Comparison of ENCODE assay signal across 1 cellular context in the genomic region with DNA sequence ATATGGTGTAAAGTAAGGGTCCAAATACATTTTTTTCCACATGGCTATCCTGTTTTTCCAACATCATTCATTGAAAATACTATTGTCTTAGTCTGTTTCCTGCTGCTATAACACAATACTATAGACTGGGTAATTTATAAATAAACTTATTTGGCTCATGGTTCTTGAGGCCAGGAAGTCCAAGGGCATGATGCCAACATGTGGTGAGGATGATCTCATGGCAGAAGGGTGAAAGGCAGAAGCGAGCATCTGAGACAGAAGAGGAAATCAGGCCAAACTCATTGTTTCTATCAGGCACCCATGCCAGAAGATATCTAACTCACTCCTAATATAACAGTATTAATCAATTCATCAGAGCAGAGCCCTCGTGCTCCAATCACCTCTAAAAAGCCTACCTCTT.
TF ChIP-seq lines count a peak whose summit lies in the region.

No MANE protein-coding gene starts in this region.

TF ChIP-seq in GM12878, 131 proteins besides CTCF, POLR2A, EP300 and RAD21 (continued from another document):
- no peak for TF ChIP-seq POU2F2 (IDR thresholded peaks at IDR 0.05; ENCODE audit: borderline replicate concordance, low read depth, low read length)
- no peak for TF ChIP-seq RBBP5 (conservative IDR thresholded peaks at IDR 0.05)
- TF ChIP-seq SREBF1 (IDR thresholded peaks at IDR 0.05; ENCODE audit: low read length) = no peak
- no peak for TF ChIP-seq BHLHE40 (IDR thresholded peaks at IDR 0.05; ENCODE audit: borderline replicate concordance in 1 of 2, low read depth in 2 of 2, low read length in 1 of 2)
- no peak for TF ChIP-seq ZNF274 (IDR thresholded peaks at IDR 0.05; ENCODE audit: insufficient read depth, insufficient read length)
- no peak for TF ChIP-seq IRF3 (IDR thresholded peaks at IDR 0.05)
- TF ChIP-seq MTA3 (IDR thresholded peaks at IDR 0.05; ENCODE audit: borderline replicate concordance, low read length) = no peak
- no peak for TF ChIP-seq SMAD1 (IDR thresholded peaks at IDR 0.05; ENCODE audit: low read depth, partially characterized antibody)
- TF ChIP-seq TCF3 (IDR thresholded peaks at IDR 0.05; ENCODE audit: borderline replicate concordance, insufficient read depth, low read depth, low read length) = no peak
- no peak for TF ChIP-seq BRCA1 (IDR thresholded peaks at IDR 0.05; ENCODE audit: low read depth, low read length)
